8 cellular contexts compared by ENCODE assay signal in the genomic region with DNA sequence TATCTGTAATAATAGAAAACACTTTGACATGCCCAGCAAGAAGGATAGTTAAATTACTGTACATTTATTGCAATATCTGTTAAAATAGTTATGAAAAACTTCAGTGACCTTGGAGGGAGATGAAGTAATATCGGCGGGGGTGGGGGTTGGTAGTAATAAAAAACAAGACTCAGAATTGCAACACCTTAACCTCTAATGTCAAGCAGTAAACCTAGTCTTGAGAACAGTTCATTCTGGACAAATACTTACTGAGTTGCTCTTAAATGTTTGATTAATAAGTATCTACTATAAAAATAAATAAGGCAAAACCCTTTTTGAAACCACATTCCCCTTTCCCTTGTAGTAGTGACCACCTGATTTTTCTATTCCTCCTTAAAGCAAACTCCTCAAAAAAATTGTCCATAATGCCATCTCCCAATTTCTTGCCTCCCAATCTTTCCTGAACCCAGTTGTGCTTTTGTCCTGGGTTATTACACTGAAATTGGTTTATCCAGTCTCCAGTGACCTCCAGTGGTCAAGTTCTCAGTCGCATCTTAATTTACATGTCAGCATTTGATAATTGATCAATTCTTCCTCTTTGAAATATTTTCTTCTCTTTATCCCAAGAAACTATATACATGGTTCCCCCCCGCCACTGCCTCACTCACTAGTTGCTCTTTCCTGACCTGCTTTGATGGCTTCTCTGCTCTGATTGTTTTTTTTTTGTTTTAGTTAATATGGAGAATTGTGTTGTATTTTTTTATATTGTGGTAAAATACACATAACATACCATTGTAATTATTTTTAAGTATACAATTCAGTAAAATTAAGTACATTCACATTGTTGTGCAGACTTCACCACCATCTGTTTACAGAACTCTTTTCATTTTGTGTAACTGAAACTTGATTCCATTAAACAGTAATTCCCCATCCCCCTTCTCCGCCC. TPM values are rescaled to one million over a fixed set of nuclear protein-coding genes. Genes with fewer than 3 reads are reported as not detected.
DNase-seq lines count a peak whose midpoint lies in the region; ATAC-seq and TF ChIP-seq lines count a peak whose summit lies in the region.

No MANE protein-coding gene starts in this region.

- no peak overlapping the region for H3K27ac ChIP-seq in PC-3 (ENCODE audit: low read length)
- H3K27ac ChIP-seq in mesenchymal stem cell (ENCODE audit: low read length, poor library complexity, severe bottlenecking) = no peak overlapping the region

- H3K4me2 ChIP-seq in PC-3 (ENCODE audit: low read length) (no peak overlapping the region), mesenchymal stem cell (ENCODE audit: low read length, poor library complexity, severe bottlenecking) (no peak overlapping the region)

- H3K9me3 ChIP-seq in PC-3 (ENCODE audit: low read length) = no peaks in the 10 kb centered on the region
- H3K9me3 ChIP-seq in mesenchymal stem cell (ENCODE audit: control insufficient read depth, low read length) = no peaks in the 10 kb centered on the region

- peak; percentile 87 for TF ChIP-seq CTCF in PC-3 (conservative IDR thresholded peaks at IDR 0.05; ENCODE audit: low read depth, low read length)

- BruUV-seq in PC-3 (replicated peaks; lab: Mats Ljungman, UMichigan) = no TSS peak

- no peaks in the 10 kb centered on the region for H3F3A ChIP-seq in PC-3 (ENCODE audit: low read length, unreplicated experiment)

- CTCF ChIA-PET in PC-3 (lab: Charles Lee) = no interaction called here

- H3K79me1 ChIP-seq in mesenchymal stem cell (replicated peaks; ENCODE audit: low read length, poor library complexity, severe bottlenecking) = peaks cover 17% of the 10 kb centered on the region

- no peak overlapping the region for H3K9ac ChIP-seq in PC-3 (ENCODE audit: low read length)
- peak overlapping the region; percentile 39 for H3K9ac ChIP-seq in mesenchymal stem cell (ENCODE audit: low read length)

- no peak overlapping the region for H2AK5ac ChIP-seq in mesenchymal stem cell (ENCODE audit: low read length, severe bottlenecking)

- no peak overlapping the region for H3K23ac ChIP-seq in mesenchymal stem cell (ENCODE audit: low read length in 2 of 2)

- H2AFZ ChIP-seq in PC-3 (ENCODE audit: low read length) = no peak overlapping the region
- no peak overlapping the region for H2AFZ ChIP-seq in mesenchymal stem cell (ENCODE audit: low read depth, low read length)

- no peaks in the 10 kb centered on the region for H3K9me2 ChIP-seq in PC-3 (replicated peaks; ENCODE audit: low read length)

- intact Hi-C loops in PC-3 (cut with micrococcal nuclease) = loop anchor here (1.0 to 5.0 kb wide), 4 partner anchors 99 to 175 kb away; no protein-coding TSS in a partner anchor

- H3K36me3 ChIP-seq in H7 (replicated peaks; ENCODE audit: control insufficient read depth, insufficient read depth, low read length) = no peaks in the 10 kb centered on the region
- no peaks in the 10 kb centered on the region for H3K36me3 ChIP-seq in PC-3 (ENCODE audit: low read depth, low read length)
- H3K36me3 ChIP-seq in mesenchymal stem cell (ENCODE audit: control insufficient read depth in 1 of 2, insufficient read depth in 2 of 2, low read depth in 1 of 2, low read length in 2 of 2) = no peaks in the 10 kb centered on the region

- H3K4me3 ChIP-seq in H7 (ENCODE audit: insufficient read depth, low read depth, low read length) (no peak overlapping the region), PC-3 (ENCODE audit: low read length) (no peak overlapping the region), mesenchymal stem cell (ENCODE audit: insufficient read depth in 1 of 2, low read depth in 1 of 2, low read length in 2 of 2) (no peak overlapping the region)

- H3K4me1 ChIP-seq in PC-3 (ENCODE audit: insufficient read depth, low read length) (no peaks in the 10 kb centered on the region), mesenchymal stem cell (ENCODE audit: control insufficient read depth, insufficient read depth, low read depth, low read length) (peaks cover 2% of the 10 kb centered on the region)

- no peak overlapping the region for H4K8ac ChIP-seq in mesenchymal stem cell (ENCODE audit: low read length)

- DNase-seq in COR-L47 (lab: John Stamatoyannopoulos, UW) = peak; percentile 26
- peak; percentile 46 for DNase-seq in H7
- peak; percentile 71 for DNase-seq in PC-3
- DNase-seq in dermis microvascular lymphatic vessel endothelial cell (ENCODE audit: low read depth in 2 of 2) = peak; percentile 51 to 55
- DNase-seq in mesenchymal stem cell = peak; percentile 71
- no peak for DNase-seq in NCI-H187 (lab: John Stamatoyannopoulos, UW)
- no peak for DNase-seq in UCSD-AML1 (lab: John Stamatoyannopoulos, UW; ENCODE audit: unreplicated experiment)

- H2BK12ac ChIP-seq in mesenchymal stem cell (ENCODE audit: low read length in 2 of 2) = no peak overlapping the region

- no peaks in the 10 kb centered on the region for H4K20me1 ChIP-seq in PC-3 (ENCODE audit: low read length)

- no peak overlapping the region for H3K4ac ChIP-seq in mesenchymal stem cell (ENCODE audit: low read depth in 1 of 2, low read length in 2 of 2)

- no peak overlapping the region for H4K91ac ChIP-seq in mesenchymal stem cell (ENCODE audit: low read length)

- H3K27me3 ChIP-seq in H7 (ENCODE audit: control insufficient read depth, insufficient read depth, low read length) (no peaks in the 10 kb centered on the region), PC-3 (ENCODE audit: low read length) (no peaks in the 10 kb centered on the region), mesenchymal stem cell (ENCODE audit: control insufficient read depth in 1 of 2, insufficient read depth in 1 of 2, low read length in 2 of 2) (no peaks in the 10 kb centered on the region)

- POLR2A ChIA-PET in PC-3 (lab: Charles Lee; ENCODE audit: unreplicated experiment) = no interaction called here

- H2BK120ac ChIP-seq in mesenchymal stem cell (ENCODE audit: low read depth, low read length) = no peak overlapping the region

- no peak overlapping the region for H3K14ac ChIP-seq in mesenchymal stem cell (ENCODE audit: low read length in 2 of 2)

- no peak overlapping the region for H2BK15ac ChIP-seq in mesenchymal stem cell (ENCODE audit: low read depth, poor library complexity, severe bottlenecking)

- H3K18ac ChIP-seq in mesenchymal stem cell (ENCODE audit: low read depth in 1 of 2, low read length in 2 of 2) = no peak overlapping the region

- H2BK5ac ChIP-seq in mesenchymal stem cell (ENCODE audit: low read depth, low read length, poor library complexity, severe bottlenecking) = no peak overlapping the region

- WGBS in mesenchymal stem cell = 58% methylated on average over 2 of the region's 5 CpGs

- peaks cover 8% of the 10 kb centered on the region; the same call in 1 of the 2 replicates for H3K79me2 ChIP-seq in PC-3 (ENCODE audit: low read length)

- ATAC-seq in PC-3 (peak; percentile 45; the same call in 1 of the 2 replicates), GM19395 (IDR thresholded peaks at IDR 0.05; ENCODE audit: unreplicated experiment) (no peak)

RNA-seq across cellular contexts. Expression of gene RAP1A, which starts 36.8 kb away (rescaled TPM):
- total RNA-seq in H7 (2014; rRNA removed; shearing (Covaris generic)) = 20.6 and 22.7 TPM in 2 replicates
- 19.0 TPM in 2 replicates for total RNA-seq in PC-3 (2014; rRNA removed)
- 8.9 and 13.3 TPM in 2 replicates for total RNA-seq in dermis microvascular lymphatic vessel endothelial cell
- polyA plus RNA-seq in mesenchymal stem cell (2013, experiment 1 of 2) = 84.9 TPM
- polyA plus RNA-seq in mesenchymal stem cell (2013, experiment 2 of 2) = 88.5 TPM

Comparison
In these comparisons a context has a peak if more than half of its experiments do, and no peak if none do; other contexts are left out.
1. DNase-seq: peak in COR-L47 (single experiment), H7 (single experiment), PC-3 (single experiment), dermis microvascular lymphatic vessel endothelial cell (2 of 2) and mesenchymal stem cell (single experiment); none in NCI-H187 (0 of 2) and UCSD-AML1 (single experiment).